In genomic region chr10:110651044-110651958, GRCh38 we compare ENCODE assay signal across 9 cellular contexts. TPM values are rescaled to one million over a fixed set of nuclear protein-coding genes. Genes with fewer than 3 reads are reported as not detected.
DNase-seq lines count a peak whose midpoint lies in the region; ATAC-seq and TF ChIP-seq lines count a peak whose summit lies in the region.
"Had no signal": no experiment of that assay in that cellular context is flagged by ENCODE, and none has a peak within 500 bp of the region (broad histone marks: within the 10 kb centered on the region; RNA-seq: fewer than 3 reads in every experiment).

No MANE protein-coding gene starts in this region.

- no peak for TF ChIP-seq POLR2A in sigmoid colon (IDR thresholded peaks at IDR 0.05)

- H3K36me3 ChIP-seq in ascending aorta (no peaks in the 10 kb centered on the region), sigmoid colon (no peaks in the 10 kb centered on the region)

- intact Hi-C loops in ascending aorta (cut with DNase I) (no loop called here), sigmoid colon (cut with DNase I) (no loop called here)

- peak in 3 of 4 donors; percentile 68 to 76 (median 71) for TF ChIP-seq EP300 in sigmoid colon (IDR thresholded peaks at IDR 0.05)

- DNase-seq in AG09319 (ENCODE audit: extremely low read depth, low read depth) (peak; percentile 12), GM19238 (ENCODE audit: insufficient read length, low spot score) (peak; percentile 31), ascending aorta (ENCODE audit: low spot score in 2 of 2) (peak; percentile 50 to 82), sigmoid colon (peak; percentile 87), hippocampal formation (lab: John Stamatoyannopoulos, UW) (no peak)
- no peak for DNase-seq in stimulated activated CD4-positive, alpha-beta T cell treated with anti-CD3 and anti-CD28 coated beads, Interleukin-4, amount 100 ng/mL, for 1 hour

- H3K27me3 ChIP-seq in ascending aorta (no peaks in the 10 kb centered on the region), sigmoid colon (peaks cover 0 to 12% (median 0%) of the 10 kb centered on the region in 3 donors)

- no peak for TF ChIP-seq CTCF in AG09319 (IDR thresholded peaks at IDR 0.05; ENCODE audit: low read depth, low read length)
- TF ChIP-seq CTCF in ascending aorta (IDR thresholded peaks at IDR 0.05): no peak
- TF ChIP-seq CTCF in sigmoid colon (IDR thresholded peaks at IDR 0.05): no peak

- ATAC-seq in HG03342 (IDR thresholded peaks at IDR 0.05; ENCODE audit: unreplicated experiment) (peak; percentile 80), GM19455 (IDR thresholded peaks at IDR 0.05; ENCODE audit: unreplicated experiment) (no peak)
- ATAC-seq: HCT116 had no signal

- H3K4me3 ChIP-seq in ascending aorta: no peak overlapping the region
- peak overlapping the region in 2 of 4 donors; percentile 13 to 19 for H3K4me3 ChIP-seq in sigmoid colon

- H3K9me3 ChIP-seq in ascending aorta (no peaks in the 10 kb centered on the region), sigmoid colon (no peaks in the 10 kb centered on the region)

- WGBS in sigmoid colon, 2 donors: 39 to 67% methylated on average over 12 of the region's 12 CpGs

- H3K27ac ChIP-seq in ascending aorta (peak overlapping the region; percentile 53 to 70), sigmoid colon (peak overlapping the region; percentile 55 to 81 (median 68))

- H3K4me1 ChIP-seq in ascending aorta: peaks cover 0 to 3% of the 10 kb centered on the region in 2 donors
- peaks cover 0 to 40% (median 14%) of the 10 kb centered on the region in 4 donors for H3K4me1 ChIP-seq in sigmoid colon

RNA-seq across cellular contexts. Expression of gene RBM20, which starts 7.2 kb away (rescaled TPM):
- 4.8 TPM for total RNA-seq in ascending aorta
- total RNA-seq in sigmoid colon: 1 to 10 TPM; 4.9 to 7.8 (median 6.0) TPM
- under 1 TPM in 2 of 3 donors, not detected in 1; 0.23 to 0.64 TPM for polyA plus RNA-seq in sigmoid colon

Comparison
In these comparisons a context has a peak if more than half of its experiments do, and no peak if none do; other contexts are left out.
1. DNase-seq: peak in AG09319 (single experiment), GM19238 (single experiment), ascending aorta (2 of 2) and sigmoid colon (single experiment); none in stimulated activated CD4-positive, alpha-beta T cell treated with anti-CD3 and anti-CD28 coated beads, Interleukin-4, amount 100 ng/mL, for 1 hour (single experiment) and hippocampal formation (0 of 2).